In genomic region chr19:48714759-48715261, GRCh38 we compare ENCODE assay signal across 7 cellular contexts. TPM values are rescaled to one million over a fixed set of nuclear protein-coding genes. Genes with fewer than 3 reads are reported as not detected.
DNase-seq lines count a peak whose midpoint lies in the region; ATAC-seq and TF ChIP-seq lines count a peak whose summit lies in the region.

No MANE protein-coding gene starts in this region.

- H3K4me3 ChIP-seq in HFF-Myc (replicated peaks; ENCODE audit: low read depth, low read length) (peak overlapping the region; percentile 54), iPS-18c (ENCODE audit: insufficient read depth, low read depth, low read length) (peak overlapping the region; percentile 95)

- peaks cover 10 to 28% of the 10 kb centered on the region in 2 donors for H3K4me1 Mint-ChIP-seq in stimulated activated naive B cell treated with anti-CD40 and anti-IgM and Interleukin-4, amounts not matched to agents 10 μg/mL and 1 μg/mL and 100 μg/mL, for 72 hours

- peak overlapping the region; percentile 85 to 88 for H3K4me3 Mint-ChIP-seq in stimulated activated naive B cell treated with anti-CD40 and anti-IgM and Interleukin-4, amounts not matched to agents 10 μg/mL and 1 μg/mL and 100 μg/mL, for 72 hours

- H3K27me3 Mint-ChIP-seq in stimulated activated naive B cell treated with anti-CD40 and anti-IgM and Interleukin-4, amounts not matched to agents 10 μg/mL and 1 μg/mL and 100 μg/mL, for 72 hours = no peaks in the 10 kb centered on the region

- peak overlapping the region; percentile 84 to 94 for H3K27ac Mint-ChIP-seq in activated naive CD4-positive, alpha-beta T cell treated with anti-CD3 and anti-CD28 coated beads, Interleukin-2, amount 50 U/mL, for 72 hours
- peak overlapping the region; percentile 95 for H3K27ac Mint-ChIP-seq in stimulated activated naive B cell treated with anti-CD40 and anti-IgM and Interleukin-4, amounts not matched to agents 10 μg/mL and 1 μg/mL and 100 μg/mL, for 72 hours

- DNase-seq in HFF-Myc (ENCODE audit: extremely low read depth, low read depth) (no peak), EL (no peak)
- no peak for DNase-seq in activated naive CD4-positive, alpha-beta T cell treated with anti-CD3 and anti-CD28 coated beads, Interleukin-2, amount 50 U/mL, for 72 hours (ENCODE audit: low spot score in 2 of 2)
- DNase-seq in stimulated activated naive B cell treated with anti-CD40 and anti-IgM and Interleukin-4, amounts not matched to agents 10 μg/mL and 1 μg/mL and 100 μg/mL, for 72 hours = no peak
- no peak for DNase-seq in activated effector memory CD4-positive, alpha-beta T cell treated with Interleukin-2 at 50 U/mL for 16 hours

- H3K9me3 ChIP-seq in iPS-18c (ENCODE audit: control insufficient read depth, insufficient read depth, low read length) = peaks cover 2% of the 10 kb centered on the region

- no peak for TF ChIP-seq CTCF in HFF-Myc (IDR thresholded peaks at IDR 0.05; ENCODE audit: low read depth, low read length, missing control alignments)

- no peak for ATAC-seq in activated naive CD4-positive, alpha-beta T cell treated with anti-CD3 and anti-CD28 coated beads, Interleukin-2, amount 50 U/mL, for 72 hours
- no peak for ATAC-seq in stimulated activated naive B cell treated with anti-CD40 and anti-IgM and Interleukin-4, amounts not matched to agents 10 μg/mL and 1 μg/mL and 100 μg/mL, for 72 hours (replicated peaks)
- ATAC-seq in HG03442 (IDR thresholded peaks at IDR 0.05; ENCODE audit: unreplicated experiment) = no peak

- H3K9me3 Mint-ChIP-seq in activated naive CD4-positive, alpha-beta T cell treated with anti-CD3 and anti-CD28 coated beads, Interleukin-2, amount 50 U/mL, for 72 hours = no peaks in the 10 kb centered on the region
- H3K9me3 Mint-ChIP-seq in stimulated activated naive B cell treated with anti-CD40 and anti-IgM and Interleukin-4, amounts not matched to agents 10 μg/mL and 1 μg/mL and 100 μg/mL, for 72 hours = peaks cover 0 to 1% of the 10 kb centered on the region in 2 donors

- peaks cover 6 to 19% of the 10 kb centered on the region in 2 donors for H3K36me3 Mint-ChIP-seq in activated naive CD4-positive, alpha-beta T cell treated with anti-CD3 and anti-CD28 coated beads, Interleukin-2, amount 50 U/mL, for 72 hours
- H3K36me3 Mint-ChIP-seq in stimulated activated naive B cell treated with anti-CD40 and anti-IgM and Interleukin-4, amounts not matched to agents 10 μg/mL and 1 μg/mL and 100 μg/mL, for 72 hours = peaks cover 0 to 9% of the 10 kb centered on the region in 2 donors

RNA-seq across cellular contexts. Expression of gene MAMSTR, which starts 4.7 kb away (rescaled TPM):
- total RNA-seq in activated naive CD4-positive, alpha-beta T cell treated with anti-CD3 and anti-CD28 coated beads, Interleukin-2, amount 50 U/mL, for 72 hours = 1 to 10 TPM; 1.1 to 1.4 TPM

RNA-seq across cellular contexts. Expression of gene FUT2, which starts 19.0 kb away (rescaled TPM):
- not detected for total RNA-seq in activated naive CD4-positive, alpha-beta T cell treated with anti-CD3 and anti-CD28 coated beads, Interleukin-2, amount 50 U/mL, for 72 hours

RNA-seq across cellular contexts. Expression of gene RASIP1, which starts 25.6 kb away (rescaled TPM):
- total RNA-seq in activated naive CD4-positive, alpha-beta T cell treated with anti-CD3 and anti-CD28 coated beads, Interleukin-2, amount 50 U/mL, for 72 hours = under 1 TPM; 0.19 to 0.66 TPM

RNA-seq across cellular contexts. Expression of gene IZUMO1, which starts 31.9 kb away (rescaled TPM):
- not detected for total RNA-seq in activated naive CD4-positive, alpha-beta T cell treated with anti-CD3 and anti-CD28 coated beads, Interleukin-2, amount 50 U/mL, for 72 hours

RNA-seq across cellular contexts. Expression of gene FUT1, which starts 37.6 kb away (rescaled TPM):
- under 1 TPM in 1 of 2 donors, not detected in 1; 0.41 TPM for total RNA-seq in activated naive CD4-positive, alpha-beta T cell treated with anti-CD3 and anti-CD28 coated beads, Interleukin-2, amount 50 U/mL, for 72 hours
